In genomic region chr13:37709318-37709717, GRCh38 we compare ENCODE assay signal across 27 cellular contexts.
"Had no signal": no experiment of that assay in that cellular context is flagged by ENCODE, and none has a peak within 500 bp of the region (broad histone marks: within the 10 kb centered on the region; RNA-seq: fewer than 3 reads in every experiment).

No MANE protein-coding gene starts in this region.

- DNase-seq: activated CD4-positive, alpha-beta T cell treated with anti-CD3 and anti-CD28 coated beads, Interleukin-2, amount 10 ng/mL, durations not matched to agents 24 days and 14 days; activated CD4-positive, alpha-beta T cell treated with anti-CD3 and anti-CD28 coated beads, Interleukin-2, amount 50 U/mL, for 4 hours; activated CD8-positive, alpha-beta T cell treated with anti-CD3 and anti-CD28 coated beads for 36 hours; activated gamma-delta T cell; activated naive CD4-positive, alpha-beta T cell treated with Interleukin-2 at 50 U/mL for 16 hours; activated naive CD8-positive, alpha-beta T cell treated with anti-CD3 and anti-CD28 coated beads, Interleukin-2, amount 10 ng/mL, durations not matched to agents 7 days and 5 days; activated T-cell treated with anti-CD3 and anti-CD28 coated beads, Interleukin-2, amount 50 U/mL, for 1 hour; activated T-cell treated with anti-CD3 and anti-CD28 coated beads, Interleukin-2, amount 50 U/mL, for 72 hours; amygdala; caudate nucleus; cerebellar nuclear complex; MG63; NCI-H1048; NCI-H1105 treated with DMSO at 0.1 percent for 48 hours; NCI-H1436; NCI-H1694; NCI-H2029; NCI-H510A; NCI-H526; NCI-H748 treated with DMSO at 0.1 percent for 48 hours; NK-92 treated with Interleukin-12 subunit alpha and Interleukin-12 subunit beta, amount 100 ng/mL, for 24 hours; Right ventricle myocardium superior had no signal

- H3K4me3 ChIP-seq: ascending aorta, breast epithelium, K562, MG63 had no signal

- H3K27ac ChIP-seq: ascending aorta, breast epithelium had no signal

- H3K27me3 ChIP-seq: ascending aorta, breast epithelium, MG63 had no signal

- FAIRE-seq: K562, TTC549 had no signal

- ATAC-seq: activated CD8-positive, alpha-beta T cell treated with anti-CD3 and anti-CD28 coated beads for 36 hours; activated T-cell treated with anti-CD3 and anti-CD28 coated beads, Interleukin-2, amount 50 U/mL, for 72 hours; activated T-helper 17 cell treated with anti-CD3 and anti-CD28 coated beads, Interleukin-2, amount 50 U/mL, for 72 hours; K562 had no signal

- H3K4me1 ChIP-seq: ascending aorta, breast epithelium had no signal

- H3K36me3 ChIP-seq: ascending aorta, MG63 had no signal

- H3K9me3 ChIP-seq: ascending aorta, breast epithelium, MG63 had no signal
